Comparison of ENCODE assay signal across 1 cellular context in genomic region chr1:153921803-153922075, GRCh38.
TF ChIP-seq lines count a peak whose summit lies in the region.

No MANE protein-coding gene starts in this region.

TF ChIP-seq in HepG2, 621 proteins besides CTCF, POLR2A, EP300 and RAD21:
- TF ChIP-seq REPIN1 (CRISPR knock-in tag; IDR thresholded peaks at IDR 0.05; ENCODE audit: borderline replicate concordance, low read depth), result 0 out of 2 replicates have a peak, but pooled peaks have one; percentile 20
- TF ChIP-seq USF2 (IDR thresholded peaks at IDR 0.05; ENCODE audit: low read depth, low read length), result peak; percentile 10; the same call in 1 of the 2 replicates
- no peak for TF ChIP-seq USF2 (CRISPR knock-in tag; IDR thresholded peaks at IDR 0.05; ENCODE audit: borderline replicate concordance)
- 0 out of 2 replicates have a peak, but pooled peaks have one; percentile 51 for TF ChIP-seq ZNF619 (CRISPR knock-in tag; IDR thresholded peaks at IDR 0.05)
- TF ChIP-seq ZFP36L1 (CRISPR knock-in tag; IDR thresholded peaks at IDR 0.05), result no peak
- TF ChIP-seq SALL1 (CRISPR knock-in tag; IDR thresholded peaks at IDR 0.05), result 0 out of 2 replicates have a peak, but pooled peaks have one; percentile 15
TF ChIP-seq in HepG2: peak in this region for 4.
